In genomic region chr11:73316422-73316821, GRCh38 we compare ENCODE assay signal across 14 cellular contexts. TPM values are rescaled to one million over a fixed set of nuclear protein-coding genes. Genes with fewer than 3 reads are reported as not detected.
DNase-seq lines count a peak whose midpoint lies in the region; ATAC-seq, FAIRE-seq and TF ChIP-seq lines count a peak whose summit lies in the region.
"Had no signal": no experiment of that assay in that cellular context is flagged by ENCODE, and none has a peak within 500 bp of the region (broad histone marks: within the 10 kb centered on the region; RNA-seq: fewer than 3 reads in every experiment).

No MANE protein-coding gene starts in this region.

- H3K9me3 ChIP-seq in A673 (ENCODE audit: low read depth, low read length, poor library complexity, severe bottlenecking) (no peaks in the 10 kb centered on the region), ascending aorta (no peaks in the 10 kb centered on the region), kidney (ENCODE audit: control insufficient read depth in 1 of 2, low read length in 2 of 2) (no peaks in the 10 kb centered on the region), psoas muscle (no peaks in the 10 kb centered on the region)
- H3K9me3 ChIP-seq: testis had no signal

- no peak for DNase-seq in A673 (ENCODE audit: low spot score)
- DNase-seq in ascending aorta (ENCODE audit: low spot score in 2 of 2): no peak
- DNase-seq in kidney: no peak
- DNase-seq in psoas muscle: no peak
- no peak for DNase-seq in inferior parietal cortex (ENCODE audit: extremely low spot score)
- no peak for DNase-seq in 8988T
- no peak for DNase-seq in GM13976 (ENCODE audit: low spot score)
- no peak for DNase-seq in DMS 273 treated with DMSO at 0.1 percent for 48 hours (lab: John Stamatoyannopoulos, UW)
- DNase-seq: activated gamma-delta T cell; effector memory CD4-positive, alpha-beta T cell; foreskin keratinocyte; NCI-H2029 treated with DMSO at 0.1 percent for 48 hours; testis had no signal

- WGBS in psoas muscle, 3 donors: 78 to 83% (median 81%) methylated on average over 1 of the region's 1 CpG

- peaks cover 76% of the 10 kb centered on the region for H3K4me1 ChIP-seq in A673 (ENCODE audit: insufficient read depth, low read length, poor library complexity, severe bottlenecking)
- peaks cover 39 to 76% of the 10 kb centered on the region in 2 donors for H3K4me1 ChIP-seq in ascending aorta
- H3K4me1 ChIP-seq in kidney (ENCODE audit: control insufficient read depth in 1 of 2, insufficient read depth in 1 of 2, low read depth in 1 of 2, low read length in 2 of 2): peaks cover 69 to 89% of the 10 kb centered on the region in 2 donors
- H3K4me1 ChIP-seq in psoas muscle: peaks cover 8% of the 10 kb centered on the region

- H3K4me3 ChIP-seq in A673 (ENCODE audit: low read depth, low read length, poor library complexity, severe bottlenecking) (no peak overlapping the region), ascending aorta (peak overlapping the region in 1 of 2 donors; percentile 75), kidney (ENCODE audit: low read length in 2 of 2) (peak overlapping the region; percentile 3 to 20), psoas muscle (no peak overlapping the region)
- H3K4me3 ChIP-seq: testis had no signal

- TF ChIP-seq CTCF in A673 (conservative IDR thresholded peaks at IDR 0.05; ENCODE audit: low read depth, low read length) (no peak), ascending aorta (IDR thresholded peaks at IDR 0.05) (no peak), kidney (IDR thresholded peaks at IDR 0.05; ENCODE audit: borderline replicate concordance, extremely low read depth, insufficient read depth) (no peak), psoas muscle (IDR thresholded peaks at IDR 0.05) (no peak), GM13976 (IDR thresholded peaks at IDR 0.05; ENCODE audit: borderline replicate concordance, control extremely low read depth, extremely low read depth, insufficient read depth, missing control alignments) (no peak)

- no peak for FAIRE-seq in kidney (lab: Jason Lieb, UNC)

- no TSS peak for BruUV-seq in A673 (replicated peaks; lab: Mats Ljungman, UMichigan)

- H3K27me3 ChIP-seq in A673 (replicated peaks; ENCODE audit: insufficient read depth, low read depth, low read length, poor library complexity): no peaks in the 10 kb centered on the region
- no peaks in the 10 kb centered on the region for H3K27me3 ChIP-seq in ascending aorta
- H3K27me3 ChIP-seq in psoas muscle (ENCODE audit: insufficient read depth in 3 of 3, low read length in 2 of 3): no peaks in the 10 kb centered on the region
- H3K27me3 ChIP-seq: foreskin keratinocyte, testis had no signal

- H3K36me3 ChIP-seq in A673 (ENCODE audit: insufficient read depth, low read length, poor library complexity, severe bottlenecking): no peaks in the 10 kb centered on the region
- H3K36me3 ChIP-seq in ascending aorta: peaks cover 0 to 10% of the 10 kb centered on the region in 2 donors
- peaks cover 2 to 11% of the 10 kb centered on the region in 2 donors for H3K36me3 ChIP-seq in kidney (ENCODE audit: control insufficient read depth in 1 of 2, insufficient read depth in 2 of 2, low read length in 2 of 2)
- H3K36me3 ChIP-seq in psoas muscle (ENCODE audit: insufficient read depth in 1 of 2, low read depth in 1 of 2): no peaks in the 10 kb centered on the region

- in situ Hi-C loops in GM13976 (cut with MboI; ENCODE audit: low sequenced_read_pairs, unreplicated experiment): no loop called here

- CTCF ChIA-PET in A673 (lab: Charles Lee): interaction anchor here (1.5 to 1.7 kb wide), 2 partner anchors 9 to 35 kb away, joined by 3 to 4 read pairs; no protein-coding TSS in a partner anchor

- ATAC-seq in psoas muscle: no peak
- ATAC-seq: foreskin keratinocyte, WTC11 had no signal

- intact Hi-C loops in A673 (cut with micrococcal nuclease; ENCODE audit: unreplicated experiment) (no loop called here), ascending aorta (cut with DNase I) (no loop called here), kidney (cut with DNase I) (no loop called here), psoas muscle (cut with DNase I) (no loop called here)

- POLR2A ChIA-PET in A673 (lab: Charles Lee; ENCODE audit: low non-redundant PET): no interaction called here

- H3K9ac ChIP-seq in kidney (ENCODE audit: low read length in 2 of 2): no peak overlapping the region

- H3K27ac ChIP-seq in A673 (ENCODE audit: low read depth, low read length, poor library complexity, severe bottlenecking) (peak overlapping the region; percentile 79), ascending aorta (peak overlapping the region; percentile 94 to 96), kidney (ENCODE audit: low read depth in 2 of 2, low read length in 2 of 2) (peak overlapping the region; percentile 87), psoas muscle (peak overlapping the region; percentile 5)
- H3K27ac ChIP-seq: foreskin keratinocyte had no signal

RNA-seq across cellular contexts. Expression of gene ARHGEF17, which starts 8.3 kb away (rescaled TPM):
- 24.0 and 32.0 TPM in 2 replicates for total RNA-seq in A673 (2021)
- total RNA-seq in ascending aorta: 193 TPM
- total RNA-seq in kidney: 68.2 TPM
- 36.6 TPM for polyA plus RNA-seq in kidney (ENCODE audit: insufficient read depth, low read depth, low replicate concordance)
- total RNA-seq in psoas muscle: 10 to 100 TPM; 10.8 to 38.4 (median 15.5) TPM
- 1 to 10 TPM; 5.7 to 7.9 (median 6.9) TPM for polyA plus RNA-seq in psoas muscle

RNA-seq across cellular contexts. Expression of gene P2RY6, which starts 44.3 kb away (rescaled TPM):
- total RNA-seq in A673 (2021) (0.43 TPM in 1 of 2 replicates, not detected in the other), ascending aorta (8.8 TPM), kidney (17.9 TPM), psoas muscle (1 to 10 TPM in 3 of 4 donors, under 1 TPM in 1; 0.96 to 2.5 (median 1.5) TPM)
- polyA plus RNA-seq in kidney (ENCODE audit: insufficient read depth, low read depth, low replicate concordance) (6.7 TPM), psoas muscle (1 to 10 TPM in 2 of 3 donors, under 1 TPM in 1; 0.59 to 1.6 (median 1.2) TPM)
- total RNA-seq: foreskin keratinocyte, WTC11 had no signal
- polyA plus RNA-seq: foreskin keratinocyte had no signal

RNA-seq across cellular contexts. Expression of gene RELT, which starts 59.8 kb away (rescaled TPM):
- total RNA-seq in A673 (2021) (16.2 and 20.9 TPM in 2 replicates), ascending aorta (25.7 TPM), kidney (8.7 TPM), psoas muscle (10 to 100 TPM in 3 of 4 donors, 1 to 10 TPM in 1; 9.0 to 33.0 (median 17.2) TPM)
- polyA plus RNA-seq in kidney (ENCODE audit: insufficient read depth, low read depth, low replicate concordance) (1.0 TPM), psoas muscle (10 to 100 TPM in 2 of 3 donors, 1 to 10 TPM in 1; 4.9 to 15.8 (median 15.5) TPM)

Comparison
In these comparisons a context has a peak if more than half of its experiments do, and no peak if none do; other contexts are left out.
1. H3K27ac ChIP-seq: peak in every context shown above with its lines; median percentile 95 in ascending aorta; 87 in kidney; 79 in A673; 5 in psoas muscle.
2. H3K4me3 ChIP-seq: peak in kidney (2 of 2); none in A673 (single experiment) and psoas muscle (single experiment).